Comparison of ENCODE assay signal across 16 cellular contexts in the genomic region with DNA sequence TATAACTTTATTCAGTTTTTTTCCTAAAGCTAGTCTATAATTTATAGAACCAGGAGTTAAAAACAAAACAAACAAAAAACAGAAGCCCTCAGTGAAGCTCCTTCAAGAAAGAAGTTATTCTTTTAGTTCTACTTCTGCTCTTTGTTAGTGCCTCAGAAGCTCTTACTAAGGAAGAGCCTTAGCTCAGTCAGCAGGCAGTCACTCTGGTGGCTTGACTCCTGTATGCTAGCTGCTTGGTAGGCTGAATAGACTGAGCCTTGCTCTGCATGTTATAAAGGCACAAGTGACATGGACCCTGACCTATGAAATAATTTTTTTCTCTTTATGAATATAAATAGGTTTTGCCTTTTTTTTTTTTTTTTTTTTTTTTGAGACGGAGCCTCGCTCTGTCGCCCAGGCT. TPM values are rescaled to one million over a fixed set of nuclear protein-coding genes. Genes with fewer than 3 reads are reported as not detected.
DNase-seq lines count a peak whose midpoint lies in the region; ATAC-seq and TF ChIP-seq lines count a peak whose summit lies in the region.
"Had no signal": no experiment of that assay in that cellular context is flagged by ENCODE, and none has a peak within 500 bp of the region (broad histone marks: within the 10 kb centered on the region; RNA-seq: fewer than 3 reads in every experiment).

No MANE protein-coding gene starts in this region.

- TF ChIP-seq CTCF in CD8-positive, alpha-beta T cell (IDR thresholded peaks at IDR 0.05) = no peak
- no peak for TF ChIP-seq CTCF in HEK293 (tag by site-specific recombination; IDR thresholded peaks at IDR 0.05)
- TF ChIP-seq CTCF in foreskin fibroblast (IDR thresholded peaks at IDR 0.05; ENCODE audit: low read depth, low read length) = no peak

- no peaks in the 10 kb centered on the region for H3K27me3 ChIP-seq in CD8-positive, alpha-beta T cell (ENCODE audit: insufficient read depth, low read length)

- intact Hi-C loops in CD8-positive, alpha-beta T cell (cut with DNase I, micrococcal nuclease) = loop anchor here in 1 of 2 experiments (1.0 kb wide), 1 partner anchor 11 kb away; no protein-coding TSS in a partner anchor

- no peak overlapping the region for H3K4me3 Mint-ChIP-seq in CD8-positive, alpha-beta T cell
- no peak overlapping the region for H3K4me3 Mint-ChIP-seq in activated T-helper 17 cell treated with anti-CD3 and anti-CD28 coated beads, Interleukin-2, amount 50 U/mL, for 72 hours
- H3K4me3 Mint-ChIP-seq: activated CD4-positive, alpha-beta memory T cell treated with anti-CD3 and anti-CD28 coated beads, Interleukin-2, amount 10 ng/mL, durations not matched to agents 7 days and 5 days; HFFc6 had no signal

- H3K36me3 ChIP-seq in CD8-positive, alpha-beta T cell (ENCODE audit: insufficient read depth, low read length) = no peaks in the 10 kb centered on the region
- no peaks in the 10 kb centered on the region for H3K36me3 ChIP-seq in HEK293 (ENCODE audit: control insufficient read depth in 2 of 2, insufficient read depth in 1 of 2, low read length in 2 of 2)

- no peak overlapping the region for H3K27ac Mint-ChIP-seq in CD8-positive, alpha-beta T cell
- H3K27ac Mint-ChIP-seq in activated T-helper 17 cell treated with anti-CD3 and anti-CD28 coated beads, Interleukin-2, amount 50 U/mL, for 72 hours = no peak overlapping the region
- H3K27ac Mint-ChIP-seq: activated CD4-positive, alpha-beta memory T cell treated with anti-CD3 and anti-CD28 coated beads, Interleukin-2, amount 10 ng/mL, durations not matched to agents 7 days and 5 days; HFFc6 had no signal

- POLR2A ChIA-PET in CD8-positive, alpha-beta T cell (lab: Charles Lee) = interaction anchor here (0.7 to 1.0 kb wide), 3 partner anchors 9 to 22 kb away, joined by 3 to 4 read pairs (median 3); no protein-coding TSS in a partner anchor
- POLR2A ChIA-PET in HEK293 (lab: Yijun Ruan, JAX) = no interaction called here

- CTCF ChIA-PET in CD8-positive, alpha-beta T cell (lab: Charles Lee) = interaction anchor here (2.0 kb wide), 1 partner anchor 106 kb away, joined by 5 read pairs; no protein-coding TSS in a partner anchor
- CTCF ChIA-PET in HEK293 (lab: Yijun Ruan, JAX) = interaction anchor here (0.6 to 0.8 kb wide), 3 partner anchors 19 to 460 kb away, joined by 3 read pairs; no protein-coding TSS in a partner anchor

- no peaks in the 10 kb centered on the region for H3K27me3 Mint-ChIP-seq in CD8-positive, alpha-beta T cell (ENCODE audit: low read depth)
- H3K27me3 Mint-ChIP-seq in activated T-helper 17 cell treated with anti-CD3 and anti-CD28 coated beads, Interleukin-2, amount 50 U/mL, for 72 hours = no peaks in the 10 kb centered on the region
- H3K27me3 Mint-ChIP-seq: activated CD4-positive, alpha-beta memory T cell treated with anti-CD3 and anti-CD28 coated beads, Interleukin-2, amount 10 ng/mL, durations not matched to agents 7 days and 5 days had no signal

- no peak for DNase-seq in CD8-positive, alpha-beta T cell
- no peak for DNase-seq in left lobe of liver (ENCODE audit: low spot score)
- no peak for DNase-seq in GM03348 (ENCODE audit: low spot score)
- DNase-seq in dedifferentiated amniotic fluid mesenchymal stem cell (ENCODE audit: extremely low spot score) = no peak
- DNase-seq in foreskin fibroblast = no peak
- DNase-seq: activated CD4-positive, alpha-beta memory T cell treated with anti-CD3 and anti-CD28 coated beads, Interleukin-2, amount 10 ng/mL, durations not matched to agents 7 days and 5 days; activated effector memory CD4-positive, alpha-beta T cell treated with Interleukin-2 at 50 U/mL for 16 hours; DMS79; HFFc6; NCI-H2029; NCI-H774; SHP77; T1000 had no signal

- peaks cover 65% of the 10 kb centered on the region for H3K4me1 Mint-ChIP-seq in CD8-positive, alpha-beta T cell (ENCODE audit: low read depth)
- H3K4me1 Mint-ChIP-seq in activated T-helper 17 cell treated with anti-CD3 and anti-CD28 coated beads, Interleukin-2, amount 50 U/mL, for 72 hours = peaks cover 39% of the 10 kb centered on the region

- no peaks in the 10 kb centered on the region for H3K9me3 ChIP-seq in CD8-positive, alpha-beta T cell (ENCODE audit: low read length)
- H3K9me3 ChIP-seq in HEK293 (ENCODE audit: control insufficient read depth, insufficient read depth, low read depth, low read length) = no peaks in the 10 kb centered on the region; the same call in 1 of the 2 replicates

- peaks cover 4% of the 10 kb centered on the region for H3K9me3 Mint-ChIP-seq in CD8-positive, alpha-beta T cell
- no peaks in the 10 kb centered on the region for H3K9me3 Mint-ChIP-seq in activated T-helper 17 cell treated with anti-CD3 and anti-CD28 coated beads, Interleukin-2, amount 50 U/mL, for 72 hours
- H3K9me3 Mint-ChIP-seq: activated CD4-positive, alpha-beta memory T cell treated with anti-CD3 and anti-CD28 coated beads, Interleukin-2, amount 10 ng/mL, durations not matched to agents 7 days and 5 days; HFFc6 had no signal

- no peak overlapping the region for H3K27ac ChIP-seq in CD8-positive, alpha-beta T cell (ENCODE audit: low read depth, low read length)
- H3K27ac ChIP-seq in HEK293 (ENCODE audit: extremely low read depth, low read depth, low read length) = no peak overlapping the region
- H3K27ac ChIP-seq: KMS-11 had no signal

- H3K36me3 Mint-ChIP-seq in CD8-positive, alpha-beta T cell = no peaks in the 10 kb centered on the region
- no peaks in the 10 kb centered on the region for H3K36me3 Mint-ChIP-seq in activated T-helper 17 cell treated with anti-CD3 and anti-CD28 coated beads, Interleukin-2, amount 50 U/mL, for 72 hours (ENCODE audit: low read depth)

- no peak overlapping the region for H3K4me3 ChIP-seq in CD8-positive, alpha-beta T cell (ENCODE audit: low read depth, low read length)
- H3K4me3 ChIP-seq in HEK293 (ENCODE audit: low read depth, low read length) (no peak overlapping the region), foreskin fibroblast (ENCODE audit: low read depth in 1 of 2, low read length in 2 of 2) (no peak overlapping the region)

- ATAC-seq in CD8-positive, alpha-beta T cell = peak; percentile 29
- peak; percentile 54 for ATAC-seq in activated T-helper 17 cell treated with anti-CD3 and anti-CD28 coated beads, Interleukin-2, amount 50 U/mL, for 72 hours (replicated peaks)
- peak; percentile 61 for ATAC-seq in left lobe of liver

- peaks cover 17% of the 10 kb centered on the region for H3K4me1 ChIP-seq in CD8-positive, alpha-beta T cell (ENCODE audit: insufficient read depth, low read length)
- H3K4me1 ChIP-seq in HEK293 (ENCODE audit: control insufficient read depth, insufficient read depth, low read length) = peaks cover 24% of the 10 kb centered on the region

TF ChIP-seq in HEK293, 187 proteins besides CTCF, POLR2A, EP300 and RAD21:
- TF ChIP-seq ZSCAN16 (tag by site-specific recombination; IDR thresholded peaks at IDR 0.05) (no peak), MYNN (tag by site-specific recombination; IDR thresholded peaks at IDR 0.05; ENCODE audit: borderline replicate concordance) (0 out of 2 replicates have a peak, but pooled peaks have one; percentile 35), ZNF747 (tag by site-specific recombination; IDR thresholded peaks at IDR 0.05) (no peak)

RNA-seq across cellular contexts. Expression of gene NCOA1, which starts 24.8 kb away (rescaled TPM):
- 10 to 100 TPM; 32.6 to 33.5 TPM for total RNA-seq in CD8-positive, alpha-beta T cell
- total RNA-seq in activated T-helper 17 cell treated with anti-CD3 and anti-CD28 coated beads, Interleukin-2, amount 50 U/mL, for 72 hours = 10 to 100 TPM; 27.5 to 29.7 TPM
- total RNA-seq in left lobe of liver = 11.2 TPM
